In genomic region chr16:74226361-74226979, GRCh38 we compare ENCODE assay signal across 9 cellular contexts.
DNase-seq lines count a peak whose midpoint lies in the region; ATAC-seq, FAIRE-seq and TF ChIP-seq lines count a peak whose summit lies in the region.
"Had no signal": no experiment of that assay in that cellular context is flagged by ENCODE, and none has a peak within 500 bp of the region (broad histone marks: within the 10 kb centered on the region; RNA-seq: fewer than 3 reads in every experiment).

No MANE protein-coding gene starts in this region.

- no peak overlapping the region for H3K27ac Mint-ChIP-seq in HFFc6

- H4K20me1 ChIP-seq in SU-DHL-6 (ENCODE audit: low read depth, low read length) (no peaks in the 10 kb centered on the region), keratinocyte (ENCODE audit: control insufficient read depth, extremely low read depth, insufficient read depth, low read length) (no peaks in the 10 kb centered on the region)

- dilution Hi-C loops in keratinocyte (cut with MboI; ENCODE audit: extremely low pct_ligation_motif_present, low sequenced_read_pairs) = no loop called here

- TF ChIP-seq CTCF in HFFc6 (IDR thresholded peaks at IDR 0.05) (peak; percentile 73), SU-DHL-6 (IDR thresholded peaks at IDR 0.05; ENCODE audit: insufficient read depth, low read length, poor library complexity, severe bottlenecking) (peak; percentile 25), keratinocyte (optimal IDR thresholded peaks at IDR 0.05 in 1 of 3, IDR thresholded peaks at IDR 0.05 in 1 of 3, conservative IDR thresholded peaks at IDR 0.05 in 1 of 3; ENCODE audit: extremely low read depth in 1 of 3, insufficient read depth in 2 of 3, low read length in 3 of 3) (peak in 2 of 3 experiments; percentile 25 to 45)

- no peaks in the 10 kb centered on the region for H3K27me3 ChIP-seq in SU-DHL-6 (ENCODE audit: low read length)
- H3K27me3 ChIP-seq in keratinocyte (ENCODE audit: control insufficient read depth, extremely low read depth, insufficient read depth, low read length) = no peaks in the 10 kb centered on the region

- H3K79me2 ChIP-seq in SU-DHL-6 (ENCODE audit: insufficient read depth, low read length) = no peaks in the 10 kb centered on the region
- no peaks in the 10 kb centered on the region for H3K79me2 ChIP-seq in keratinocyte (ENCODE audit: control insufficient read depth, insufficient read depth, low read length)

- FAIRE-seq in keratinocyte (lab: Jason Lieb, UNC) = no peak

- peaks cover 5% of the 10 kb centered on the region for H3K4me1 ChIP-seq in keratinocyte (ENCODE audit: control insufficient read depth, extremely low read depth, insufficient read depth, low read length)

- H3K9me3 Mint-ChIP-seq in HFFc6 = no peaks in the 10 kb centered on the region
- H3K9me3 Mint-ChIP-seq in activated T-cell treated with anti-CD3 and anti-CD28 coated beads, Interleukin-2, amount 50 U/mL, for 4 hours = no peaks in the 10 kb centered on the region

- DNase-seq in AG08396 (ENCODE audit: low spot score) (peak; percentile 12), HFFc6 (peak; percentile 2), keratinocyte (ENCODE audit: low read depth, low spot score) (no peak)
- no peak for DNase-seq in activated T-cell treated with anti-CD3 and anti-CD28 coated beads, Interleukin-2, amount 50 U/mL, for 4 hours
- DNase-seq: central memory CD4-positive, alpha-beta T cell had no signal

- H3K9ac ChIP-seq in SU-DHL-6 (ENCODE audit: low read length) (no peak overlapping the region), keratinocyte (ENCODE audit: control insufficient read depth, extremely low read depth, insufficient read depth, low read length) (no peak overlapping the region)

- no peaks in the 10 kb centered on the region for H3K36me3 Mint-ChIP-seq in HFFc6 (ENCODE audit: low read depth)
- no peaks in the 10 kb centered on the region for H3K36me3 Mint-ChIP-seq in activated T-cell treated with anti-CD3 and anti-CD28 coated beads, Interleukin-2, amount 50 U/mL, for 4 hours (ENCODE audit: insufficient read depth)

- no peaks in the 10 kb centered on the region for H3K9me2 ChIP-seq in SU-DHL-6 (replicated peaks; ENCODE audit: insufficient read depth, low read length)

- no peaks in the 10 kb centered on the region for H3K9me1 ChIP-seq in keratinocyte (ENCODE audit: control insufficient read depth, extremely low read depth, insufficient read depth, low read length)

- H3K4me1 Mint-ChIP-seq in HFFc6 (ENCODE audit: low read depth) = no peaks in the 10 kb centered on the region
- no peaks in the 10 kb centered on the region for H3K4me1 Mint-ChIP-seq in activated T-cell treated with anti-CD3 and anti-CD28 coated beads, Interleukin-2, amount 50 U/mL, for 4 hours (ENCODE audit: low read depth)

- H3K4me3 ChIP-seq in SU-DHL-6 (ENCODE audit: insufficient read depth, low read length, poor library complexity, severe bottlenecking) (no peak overlapping the region), keratinocyte (ENCODE audit: control insufficient read depth in 2 of 3, extremely low read depth in 1 of 3, insufficient read depth in 2 of 3, low read depth in 1 of 3, low read length in 3 of 3) (no peak overlapping the region)

- H3K4me2 ChIP-seq in SU-DHL-6 (ENCODE audit: low read depth, low read length, poor library complexity, severe bottlenecking) (no peak overlapping the region), keratinocyte (ENCODE audit: control insufficient read depth, extremely low read depth, insufficient read depth, low read depth, low read length) (no peak overlapping the region)

- H3K27me3 Mint-ChIP-seq in HFFc6 (ENCODE audit: insufficient read depth) = no peaks in the 10 kb centered on the region; the same call in 1 of the 2 replicates
- H3K27me3 Mint-ChIP-seq in activated T-cell treated with anti-CD3 and anti-CD28 coated beads, Interleukin-2, amount 50 U/mL, for 4 hours (ENCODE audit: low read depth) = peaks cover 15% of the 10 kb centered on the region

- ATAC-seq in GM21423 (IDR thresholded peaks at IDR 0.05; ENCODE audit: unreplicated experiment) = no peak
- no peak for ATAC-seq in activated T-cell treated with anti-CD3 and anti-CD28 coated beads, Interleukin-2, amount 50 U/mL, for 4 hours
- ATAC-seq in HG02798 (IDR thresholded peaks at IDR 0.05; ENCODE audit: poor library complexity, unreplicated experiment) = no peak
- no peak for ATAC-seq in HG03175 (IDR thresholded peaks at IDR 0.05; ENCODE audit: unreplicated experiment)

- H3F3A ChIP-seq in SU-DHL-6 (ENCODE audit: insufficient read depth) = no peaks in the 10 kb centered on the region

- H3K36me3 ChIP-seq in SU-DHL-6 (ENCODE audit: low read length) (no peaks in the 10 kb centered on the region), keratinocyte (ENCODE audit: control insufficient read depth in 2 of 2, extremely low read depth in 1 of 2, insufficient read depth in 2 of 2, low read length in 2 of 2) (no peaks in the 10 kb centered on the region)

- H2AFZ ChIP-seq in SU-DHL-6 (ENCODE audit: low read depth, low read length, severe bottlenecking) = no peak overlapping the region
- H2AFZ ChIP-seq in keratinocyte (ENCODE audit: control insufficient read depth, low read length) = no peak overlapping the region

- no peak overlapping the region for H3K4me3 Mint-ChIP-seq in HFFc6
- H3K4me3 Mint-ChIP-seq in activated T-cell treated with anti-CD3 and anti-CD28 coated beads, Interleukin-2, amount 50 U/mL, for 4 hours = no peak overlapping the region

- H3K9me3 ChIP-seq in SU-DHL-6 (ENCODE audit: insufficient read depth, low read length) (no peaks in the 10 kb centered on the region), keratinocyte (ENCODE audit: control insufficient read depth, low read depth, low read length) (no peaks in the 10 kb centered on the region)

- H3K27ac ChIP-seq in SU-DHL-6 (ENCODE audit: low read depth, low read length) (no peak overlapping the region), keratinocyte (ENCODE audit: control insufficient read depth, insufficient read depth, low read length) (no peak overlapping the region)

Comparison
In these comparisons a context has a peak if more than half of its experiments do, and no peak if none do; other contexts are left out.
1. DNase-seq: peak in AG08396 (single experiment) and HFFc6 (single experiment); none in keratinocyte (single experiment) and activated T-cell treated with anti-CD3 and anti-CD28 coated beads, Interleukin-2, amount 50 U/mL, for 4 hours (single experiment).
2. Peak in every context shown above with its lines, with median percentiles within 50 percentile points of each other: CTCF ChIP-seq.